1 cellular context compared by ENCODE assay signal in genomic region chr18:79067611-79068010, GRCh38.
A peak's percentile ranks its signal among the peaks of the same experiment; 100 is the strongest.
TF ChIP-seq lines count a peak whose summit lies in the region.

No MANE protein-coding gene starts in this region.

TF ChIP-seq in GM12878, 131 proteins besides CTCF, POLR2A, EP300 and RAD21 (continued from another document):
- 0 out of 2 replicates have a peak, but pooled peaks have one; percentile 3 for TF ChIP-seq ZBTB40 (IDR thresholded peaks at IDR 0.05; ENCODE audit: borderline replicate concordance)
